In the genomic region with DNA sequence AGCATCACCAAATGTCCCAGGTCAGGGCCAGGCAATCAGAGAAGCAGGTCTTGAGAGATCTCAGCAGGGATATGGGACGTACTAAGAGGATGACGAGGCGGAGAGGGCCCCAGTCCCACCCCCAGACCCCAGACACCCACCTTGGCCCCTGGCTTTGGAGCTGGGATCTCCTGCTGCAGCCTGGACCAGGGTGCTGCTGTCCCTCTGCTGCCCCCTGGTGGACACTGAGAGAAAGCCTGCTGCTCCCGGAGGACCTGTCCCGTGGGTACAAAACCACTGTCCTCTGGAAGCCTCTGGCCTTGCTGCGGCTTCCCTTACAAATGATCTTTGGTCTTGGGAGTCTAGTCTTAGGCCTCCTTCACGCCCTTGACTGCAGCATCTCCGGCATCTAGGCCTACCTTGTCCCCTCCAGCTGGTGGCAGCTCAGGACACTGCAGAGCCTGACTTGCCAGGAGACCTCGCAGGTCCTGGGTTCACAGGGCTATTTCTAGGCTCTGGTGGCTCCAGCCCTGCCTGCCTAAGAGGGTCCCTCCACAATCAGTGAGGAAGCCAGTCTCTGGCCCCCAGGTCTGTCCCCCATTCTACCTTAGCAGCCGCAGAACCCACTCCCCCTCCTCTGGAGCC, we compare ENCODE assay signal across 8 cellular contexts.
DNase-seq lines count a peak whose midpoint lies in the region; ATAC-seq, FAIRE-seq and TF ChIP-seq lines count a peak whose summit lies in the region.

No MANE protein-coding gene starts in this region.

- peaks cover 18% of the 10 kb centered on the region for H3K4me1 ChIP-seq in osteoblast (ENCODE audit: insufficient read depth, low read length)
- peaks cover 16 to 54% of the 10 kb centered on the region in 2 donors for H3K4me1 ChIP-seq in thoracic aorta (ENCODE audit: control insufficient read depth in 1 of 2, low read depth in 2 of 2)

- H3K4me3 ChIP-seq in osteoblast (ENCODE audit: insufficient read depth, low read length) = no peak overlapping the region
- H3K4me3 ChIP-seq in thoracic aorta = no peak overlapping the region

- H3K4me2 ChIP-seq in osteoblast (ENCODE audit: insufficient read depth, low read length) = no peak overlapping the region

- no peaks in the 10 kb centered on the region for H3K36me3 ChIP-seq in osteoblast (ENCODE audit: insufficient read depth, low read length)
- H3K36me3 ChIP-seq in thoracic aorta = peaks cover 37% of the 10 kb centered on the region

- H3K9me3 ChIP-seq in osteoblast (ENCODE audit: low read depth, low read length) = no peaks in the 10 kb centered on the region
- no peaks in the 10 kb centered on the region for H3K9me3 ChIP-seq in thoracic aorta

- ATAC-seq in thoracic aorta (ENCODE audit: insufficient number of reproducible peaks, low FRiP score, low read depth) = no peak

- FAIRE-seq in frontal cortex (lab: Jason Lieb, UNC) = no peak

- H4K20me1 ChIP-seq in osteoblast (ENCODE audit: insufficient read depth, low read length) = peaks cover 12% of the 10 kb centered on the region

- TF ChIP-seq CTCF in GM13976 (IDR thresholded peaks at IDR 0.05; ENCODE audit: borderline replicate concordance, control extremely low read depth, extremely low read depth, insufficient read depth, missing control alignments) = peak; percentile 96
- peak; percentile 92 for TF ChIP-seq CTCF in osteoblast (IDR thresholded peaks at IDR 0.05; ENCODE audit: extremely low read depth, low read depth, low read length)
- peak; percentile 100 for TF ChIP-seq CTCF in thoracic aorta (IDR thresholded peaks at IDR 0.05)

- no peak overlapping the region for H2AFZ ChIP-seq in osteoblast (ENCODE audit: low read length)

- H3K27ac ChIP-seq in osteoblast (ENCODE audit: low read depth, low read length) = no peak overlapping the region
- H3K27ac ChIP-seq in thoracic aorta = no peak overlapping the region

- H3K79me2 ChIP-seq in osteoblast (ENCODE audit: insufficient read depth, low read length) = no peaks in the 10 kb centered on the region

- in situ Hi-C loops in ACHN (cut with HindIII; ENCODE audit: low pct_ligation_motif_present, low pct_unique_long_range_greater_than_20kb, low sequenced_read_pairs) (no loop called here), GM13976 (cut with MboI; ENCODE audit: low sequenced_read_pairs, unreplicated experiment) (loop anchor here (25.0 kb wide), 1 partner anchor 883 kb away; no protein-coding TSS in a partner anchor)

- H3K27me3 ChIP-seq in osteoblast (ENCODE audit: insufficient read depth, low read length) = no peaks in the 10 kb centered on the region
- H3K27me3 ChIP-seq in thoracic aorta (replicated peaks; ENCODE audit: insufficient read depth) = no peaks in the 10 kb centered on the region

- DNase-seq in ACHN (peak; percentile 79), GM13976 (ENCODE audit: low spot score) (peak; percentile 90), HuH-7.5 (ENCODE audit: low spot score) (peak; percentile 89), RPMI8226 (peak; percentile 74), frontal cortex (ENCODE audit: low spot score in 2 of 2) (peak; percentile 67 to 84), osteoblast (ENCODE audit: insufficient read length, low spot score, missing footprints) (peak; percentile 98), thoracic aorta (ENCODE audit: low spot score) (no peak)
- peak; percentile 77 for DNase-seq in activated T-helper 9 cell treated with anti-CD3 and anti-CD28 coated beads, Interleukin-2, amount 50 U/mL, for 16 hours (ENCODE audit: low read depth)
